ENCODE assay signal across 9 cellular contexts in the genomic region with DNA sequence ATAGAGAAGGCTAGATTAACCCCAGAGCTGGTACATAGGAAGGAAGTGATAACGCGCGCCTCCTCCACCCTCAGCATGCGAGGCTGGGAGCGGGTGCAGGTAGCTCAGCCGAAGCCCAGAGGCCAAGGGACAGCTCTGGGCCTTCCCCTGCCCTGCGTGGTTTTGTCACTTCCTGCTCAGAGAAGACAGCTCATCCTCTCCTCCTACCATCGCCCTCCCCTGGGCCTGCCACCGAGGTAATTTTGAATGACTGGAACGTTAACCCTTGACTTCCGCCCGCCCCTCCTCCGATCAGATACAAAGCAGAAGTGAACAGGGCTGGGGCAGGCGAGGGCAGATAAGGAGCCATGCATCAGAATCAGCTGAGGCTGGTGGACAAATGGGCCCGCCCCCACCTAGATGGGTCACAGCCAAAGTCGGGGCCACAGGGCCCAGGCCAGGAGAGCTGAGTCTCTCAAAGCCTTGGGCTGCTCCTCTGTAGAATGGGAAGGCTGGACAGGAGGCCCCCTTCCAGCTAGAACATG. TPM values are rescaled to one million over a fixed set of nuclear protein-coding genes. Genes with fewer than 3 reads are reported as not detected.
DNase-seq lines count a peak whose midpoint lies in the region; ATAC-seq, FAIRE-seq and TF ChIP-seq lines count a peak whose summit lies in the region.
"Had no signal": no experiment of that assay in that cellular context is flagged by ENCODE, and none has a peak within 500 bp of the region (broad histone marks: within the 10 kb centered on the region; RNA-seq: fewer than 3 reads in every experiment).

No MANE protein-coding gene starts in this region.

- TF ChIP-seq POLR2A in GM12891 (IDR thresholded peaks at IDR 0.05; ENCODE audit: low read depth, low read length): peak; percentile 67

- H3K9ac ChIP-seq in NT2/D1 (ENCODE audit: insufficient read length, low read depth): peak overlapping the region; percentile 10

- H3K36me3 ChIP-seq in NT2/D1 (ENCODE audit: insufficient read depth, insufficient read length, low read length) (no peaks in the 10 kb centered on the region), HAP-1 (replicated peaks) (no peaks in the 10 kb centered on the region)
- H3K36me3 ChIP-seq: SJSA1 had no signal

- H3K4me3 ChIP-seq in NT2/D1 (ENCODE audit: insufficient read length, low read depth) (no peak overlapping the region), HAP-1 (no peak overlapping the region)
- H3K4me3 ChIP-seq: SJSA1 had no signal

- ATAC-seq in HG02759 (IDR thresholded peaks at IDR 0.05; ENCODE audit: unreplicated experiment): peak; percentile 63

- H3K27me3 ChIP-seq in NT2/D1 (ENCODE audit: insufficient read depth, insufficient read length): no peaks in the 10 kb centered on the region
- H3K27me3 ChIP-seq in HAP-1 (ENCODE audit: low read depth): no peaks in the 10 kb centered on the region; the same call in 1 of the 2 replicates
- H3K27me3 ChIP-seq: SJSA1 had no signal

- DNase-seq in GM12891 (ENCODE audit: insufficient read length, low spot score) (peak; percentile 80), NT2/D1 (ENCODE audit: low read depth, low spot score) (no peak), germinal center (ENCODE audit: low spot score) (peak; percentile 80), COLO668 (lab: John Stamatoyannopoulos, UW; ENCODE audit: unreplicated experiment) (no peak), HAP-1 (ENCODE audit: low spot score in 2 of 2) (no peak)
- DNase-seq in activated CD8-positive, alpha-beta memory T cell treated with anti-CD3 and anti-CD28 coated beads, Interleukin-2, amount 50 U/mL, for 24 hours (ENCODE audit: extremely low read depth): peak; percentile 84
- peak; percentile 70 to 92 (median 78) for DNase-seq in stimulated activated CD4-positive, alpha-beta T cell treated with anti-CD3 and anti-CD28 coated beads, Interleukin-1b, Interleukin-23, amount 100 ng/mL, for 24 hours (ENCODE audit: low read depth in 4 of 4, low spot score in 1 of 4)

- in situ Hi-C loops in HAP-1 (cut with MboI; ENCODE audit: low sequenced_read_pairs): no loop called here

- peak; percentile 100 for FAIRE-seq in GM12891 (lab: Jason Lieb, UNC)

- H3K4me1 ChIP-seq in NT2/D1 (ENCODE audit: insufficient read depth, insufficient read length): peaks cover 27% of the 10 kb centered on the region
- no peaks in the 10 kb centered on the region for H3K4me1 ChIP-seq in HAP-1

- H3K9me3 ChIP-seq in NT2/D1 (ENCODE audit: insufficient read depth, low read length) (no peaks in the 10 kb centered on the region), HAP-1 (no peaks in the 10 kb centered on the region)
- H3K9me3 ChIP-seq: SJSA1 had no signal

TF ChIP-seq in GM12891, 5 proteins besides CTCF, POLR2A, EP300 and RAD21:
- TF ChIP-seq TAF1 (IDR thresholded peaks at IDR 0.05; ENCODE audit: low read depth, low read length): peak; percentile 76
- TF ChIP-seq POLR2AphosphoS5 (IDR thresholded peaks at IDR 0.05; ENCODE audit: low read depth, low read length): peak; percentile 88
- peak; percentile 85 for TF ChIP-seq SPI1 (IDR thresholded peaks at IDR 0.05; ENCODE audit: low read depth, low read length)
- TF ChIP-seq POU2F2 (IDR thresholded peaks at IDR 0.05; ENCODE audit: low read depth, low read length): peak; percentile 10; the same call in 1 of the 2 replicates
- no peak for TF ChIP-seq PAX5 (IDR thresholded peaks at IDR 0.05; ENCODE audit: insufficient read depth, low read length, severe bottlenecking)
TF ChIP-seq in GM12891: peak in this region for 4.

RNA-seq across cellular contexts. Expression of gene RAC2, which starts 1.6 kb away (rescaled TPM):
- polyA plus RNA-seq in GM12891 (2012; ENCODE audit: low read depth, missing spikeins): 448 TPM

RNA-seq across cellular contexts. Expression of gene SSTR3, which starts 30.2 kb away (rescaled TPM):
- 3.7 TPM for polyA plus RNA-seq in GM12891 (2012; ENCODE audit: low read depth, missing spikeins)

RNA-seq across cellular contexts. Expression of gene CYTH4, which starts 39.9 kb away (rescaled TPM):
- polyA plus RNA-seq in GM12891 (2012; ENCODE audit: low read depth, missing spikeins): 12.4 TPM

RNA-seq across cellular contexts. Expression of gene C1QTNF6, which starts 54.4 kb away (rescaled TPM):
- polyA plus RNA-seq in GM12891 (2012; ENCODE audit: low read depth, missing spikeins): 2.6 TPM

Comparison
In these comparisons a context has a peak if more than half of its experiments do, and no peak if none do; other contexts are left out.
1. DNase-seq: peak in GM12891 (single experiment), activated CD8-positive, alpha-beta memory T cell treated with anti-CD3 and anti-CD28 coated beads, Interleukin-2, amount 50 U/mL, for 24 hours (single experiment), germinal center (single experiment) and stimulated activated CD4-positive, alpha-beta T cell treated with anti-CD3 and anti-CD28 coated beads, Interleukin-1b, Interleukin-23, amount 100 ng/mL, for 24 hours (4 of 4); none in NT2/D1 (single experiment), COLO668 (single experiment) and HAP-1 (0 of 2).